In the genomic region with DNA sequence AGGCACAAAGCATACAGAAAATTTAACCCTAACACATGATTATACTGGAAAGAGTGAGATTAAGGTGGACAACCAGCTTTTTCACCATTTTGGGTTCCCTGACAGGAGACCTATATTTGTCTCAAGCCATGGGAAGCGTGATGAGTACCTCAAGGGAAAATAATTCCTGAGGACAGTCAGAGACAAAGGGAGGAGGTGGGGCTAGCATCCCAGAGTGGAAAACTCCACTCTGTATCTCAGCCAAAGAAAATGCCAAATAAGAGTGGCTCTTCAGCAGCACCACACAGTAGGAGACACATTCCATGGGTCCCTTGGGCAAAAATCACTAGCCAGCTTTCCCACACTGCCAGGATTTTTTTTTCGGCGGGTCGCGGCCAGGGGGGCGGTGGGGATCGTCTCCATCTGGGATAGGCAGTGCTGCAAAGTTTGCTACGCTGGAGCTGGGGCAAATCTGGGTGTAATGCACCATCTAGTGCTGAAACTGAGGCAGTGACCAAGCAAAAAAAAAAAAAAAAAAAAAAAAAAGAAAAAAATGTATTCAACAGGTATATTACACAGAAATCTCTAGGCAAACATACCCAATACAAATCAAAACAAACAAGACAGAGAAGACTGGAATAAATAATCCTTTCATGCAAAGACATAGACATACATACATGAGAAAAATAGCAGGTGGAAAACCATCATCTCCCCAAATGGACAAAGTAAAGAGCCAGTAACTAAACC, we compare ENCODE assay signal across 9 cellular contexts.
DNase-seq lines count a peak whose midpoint lies in the region; ATAC-seq and TF ChIP-seq lines count a peak whose summit lies in the region.
"Had no signal": no experiment of that assay in that cellular context is flagged by ENCODE, and none has a peak within 500 bp of the region (broad histone marks: within the 10 kb centered on the region; RNA-seq: fewer than 3 reads in every experiment).

No MANE protein-coding gene starts in this region.

- H3K36me3 Mint-ChIP-seq in chondrocyte (ENCODE audit: low read depth) (no peaks in the 10 kb centered on the region), osteocyte (ENCODE audit: unreplicated experiment) (no peaks in the 10 kb centered on the region)

- H3K4me3 ChIP-seq in heart right ventricle (no peak overlapping the region), right atrium auricular region (no peak overlapping the region), lower lobe of right lung (no peak overlapping the region)
- H3K4me3 ChIP-seq: adrenal gland had no signal

- WGBS in heart right ventricle, 2 donors = 3 to 5% methylated on average over 8 of the region's 8 CpGs

- no peak for DNase-seq in heart right ventricle
- no peak for DNase-seq in right atrium auricular region (ENCODE audit: low spot score)
- DNase-seq in M059J (ENCODE audit: low read depth) = peak; percentile 25
- no peak for DNase-seq in chondrocyte (ENCODE audit: low spot score)
- peak; percentile 87 for DNase-seq in osteocyte (ENCODE audit: extremely low spot score, unreplicated experiment)
- no peak for DNase-seq in lower lobe of right lung
- no peak for DNase-seq in activated CD4-positive, alpha-beta T cell treated with anti-CD3 and anti-CD28 coated beads for 4 hours

- H3K36me3 ChIP-seq in heart right ventricle (no peaks in the 10 kb centered on the region), right atrium auricular region (no peaks in the 10 kb centered on the region), lower lobe of right lung (no peaks in the 10 kb centered on the region)
- H3K36me3 ChIP-seq: adrenal gland had no signal

- H3K27me3 Mint-ChIP-seq in chondrocyte (ENCODE audit: low read depth) (peaks cover 1% of the 10 kb centered on the region), osteocyte (ENCODE audit: unreplicated experiment) (peaks cover 18% of the 10 kb centered on the region)

- no peak overlapping the region for H3K27ac ChIP-seq in heart right ventricle
- H3K27ac ChIP-seq in right atrium auricular region = no peak overlapping the region
- no peak overlapping the region for H3K27ac ChIP-seq in lower lobe of right lung
- H3K27ac ChIP-seq: adrenal gland had no signal

- H3K27ac Mint-ChIP-seq in chondrocyte (ENCODE audit: unreplicated experiment) (peak overlapping the region; percentile 66), osteocyte (ENCODE audit: unreplicated experiment) (peak overlapping the region; percentile 29)

- H3K4me1 ChIP-seq in heart right ventricle = no peaks in the 10 kb centered on the region
- no peaks in the 10 kb centered on the region for H3K4me1 ChIP-seq in right atrium auricular region
- H3K4me1 ChIP-seq in lower lobe of right lung = no peaks in the 10 kb centered on the region
- H3K4me1 ChIP-seq: adrenal gland had no signal

- ATAC-seq in heart right ventricle (peak in 2 of 8 donors; percentile 29 to 51), lower lobe of right lung (no peak), esophagus mucosa (no peak)

- H3K4me1 Mint-ChIP-seq in chondrocyte (ENCODE audit: low read depth) = peaks cover 15% of the 10 kb centered on the region
- H3K4me1 Mint-ChIP-seq in osteocyte (ENCODE audit: unreplicated experiment) = peaks cover 16% of the 10 kb centered on the region

- H3K9me3 ChIP-seq in heart right ventricle (peaks cover 0 to 17% (median 0%) of the 10 kb centered on the region in 11 donors), right atrium auricular region (peaks cover 0 to 5% of the 10 kb centered on the region in 2 donors), lower lobe of right lung (no peaks in the 10 kb centered on the region)

- intact Hi-C loops in heart right ventricle (cut with DNase I) (loop anchor here in 1 of 10 donors (10.0 kb wide), 1 partner anchor 485 kb away; no protein-coding TSS in a partner anchor), lower lobe of right lung (cut with DNase I) (no loop called here)

- H3K27me3 ChIP-seq in heart right ventricle (no peaks in the 10 kb centered on the region), right atrium auricular region (no peaks in the 10 kb centered on the region), lower lobe of right lung (ENCODE audit: low read depth) (no peaks in the 10 kb centered on the region)
- H3K27me3 ChIP-seq: adrenal gland had no signal

- TF ChIP-seq CTCF in heart right ventricle (IDR thresholded peaks at IDR 0.05) (peak in 5 of 9 donors; percentile 25 to 37 (median 29)), right atrium auricular region (IDR thresholded peaks at IDR 0.05) (no peak), chondrocyte (IDR thresholded peaks at IDR 0.05) (peak; percentile 83), osteocyte (IDR thresholded peaks at IDR 0.05) (peak; percentile 61), lower lobe of right lung (IDR thresholded peaks at IDR 0.05) (no peak)

- H3K9me3 Mint-ChIP-seq in chondrocyte (ENCODE audit: low read depth) = no peaks in the 10 kb centered on the region
- H3K9me3 Mint-ChIP-seq in osteocyte (ENCODE audit: unreplicated experiment) = no peaks in the 10 kb centered on the region

- peak overlapping the region; percentile 65 for H3K4me3 Mint-ChIP-seq in chondrocyte (ENCODE audit: unreplicated experiment)
- H3K4me3 Mint-ChIP-seq in osteocyte (ENCODE audit: unreplicated experiment) = peak overlapping the region; percentile 60

Comparison
In these comparisons a context has a peak if more than half of its experiments do, and no peak if none do; other contexts are left out.
1. CTCF ChIP-seq: peak in heart right ventricle (5 of 9), chondrocyte (single experiment) and osteocyte (single experiment); none in right atrium auricular region (0 of 2) and lower lobe of right lung (single experiment).
2. DNase-seq: peak in M059J (single experiment) and osteocyte (single experiment); none in heart right ventricle (0 of 2), right atrium auricular region (single experiment), chondrocyte (single experiment), lower lobe of right lung (single experiment) and activated CD4-positive, alpha-beta T cell treated with anti-CD3 and anti-CD28 coated beads for 4 hours (0 of 2).